In genomic region chr19:517721-518136, GRCh38 we compare ENCODE assay signal across 31 cellular contexts. TPM values are rescaled to one million over a fixed set of nuclear protein-coding genes. Genes with fewer than 3 reads are reported as not detected.
"Had no signal": no experiment of that assay in that cellular context is flagged by ENCODE, and none has a peak within 500 bp of the region (broad histone marks: within the 10 kb centered on the region; RNA-seq: fewer than 3 reads in every experiment).

No MANE protein-coding gene starts in this region.

- H3K4me2 ChIP-seq: KMS-11 had no signal

- ATAC-seq: body of pancreas had no signal

- H3K27ac ChIP-seq: ascending aorta, body of pancreas, KMS-11, Peyer's patch, RWPE1, SJCRH30 had no signal

- H3K36me3 ChIP-seq: Peyer's patch, SJCRH30 had no signal

- H3K27me3 Mint-ChIP-seq: activated CD4-positive, alpha-beta T cell treated with anti-CD3 and anti-CD28 coated beads, Interleukin-2, amount 10 ng/mL, durations not matched to agents 24 days and 14 days; activated CD8-positive, alpha-beta memory T cell treated with anti-CD3 and anti-CD28 coated beads, Interleukin-2, amount 10 ng/mL, durations not matched to agents 7 days and 5 days; activated naive CD4-positive, alpha-beta T cell treated with anti-CD3 and anti-CD28 coated beads, Interleukin-2, amount 50 U/mL, for 24 hours; activated T-cell treated with anti-CD3 and anti-CD28 coated beads, Interleukin-2, amount 50 U/mL, for 24 hours; T-helper 17 cell had no signal

- DNase-seq: activated B cell treated with CpG ODN at 0.5 μM for 24 hours; activated CD4-positive, alpha-beta T cell treated with anti-CD3 and anti-CD28 coated beads for 1 hour; activated CD4-positive, alpha-beta T cell treated with anti-CD3 and anti-CD28 coated beads, Interleukin-2, amount 10 ng/mL, durations not matched to agents 24 days and 14 days; activated CD4-positive, alpha-beta T cell treated with anti-CD3 and anti-CD28 coated beads, Interleukin-2, amount 50 U/mL, for 48 hours; activated CD8-positive, alpha-beta memory T cell treated with anti-CD3 and anti-CD28 coated beads, Interleukin-2, amount 10 ng/mL, durations not matched to agents 7 days and 5 days; activated effector memory CD4-positive, alpha-beta T cell treated with Interleukin-2 at 50 U/mL for 16 hours; activated naive CD4-positive, alpha-beta T cell; activated T-cell treated with anti-CD3 and anti-CD28 coated beads, Interleukin-2, amount 50 U/mL, for 24 hours; body of pancreas; NCI-H1092; NCI-H1417; NCI-H1930; NCI-H2107; NCI-H2171 treated with DMSO at 0.1 percent for 48 hours; NCI-H226; NCI-H510A; NCI-H526 treated with DMSO at 0.1 percent for 48 hours; NCI-H82; Peyer's patch; Right ventricle myocardium superior; SJCRH30; T-helper 17 cell; T-helper 9 cell had no signal

- H3K27ac Mint-ChIP-seq: activated CD4-positive, alpha-beta T cell treated with anti-CD3 and anti-CD28 coated beads, Interleukin-2, amount 10 ng/mL, durations not matched to agents 24 days and 14 days; activated CD8-positive, alpha-beta memory T cell treated with anti-CD3 and anti-CD28 coated beads, Interleukin-2, amount 10 ng/mL, durations not matched to agents 7 days and 5 days; activated T-helper 1 cell treated with anti-CD3 and anti-CD28 coated beads, Interleukin-12 subunit alpha, Interleukin-12 subunit beta, Interleukin-2, Interleukin-4 antibody, amounts not matched to agents 30 ng/mL and 10 ng/mL and 1 ng/mL, durations not matched to agents 14 hours and 24 hours and 36 hours had no signal

- H3K27me3 ChIP-seq: ascending aorta, body of pancreas, Peyer's patch, SJCRH30 had no signal

- H3K9me3 ChIP-seq: ascending aorta, body of pancreas, Peyer's patch, SJCRH30 had no signal

- H3K9ac ChIP-seq: KMS-11 had no signal

- H3K4me3 ChIP-seq: ascending aorta, body of pancreas, Peyer's patch, SJCRH30 had no signal

- H3K4me1 ChIP-seq: ascending aorta, body of pancreas, Peyer's patch, SJCRH30 had no signal

- H3K4me3 Mint-ChIP-seq: activated B cell treated with CpG ODN at 0.5 μM for 24 hours; activated CD4-positive, alpha-beta T cell treated with anti-CD3 and anti-CD28 coated beads, Interleukin-2, amount 10 ng/mL, durations not matched to agents 24 days and 14 days; activated CD8-positive, alpha-beta memory T cell treated with anti-CD3 and anti-CD28 coated beads, Interleukin-2, amount 10 ng/mL, durations not matched to agents 7 days and 5 days; activated naive CD4-positive, alpha-beta T cell treated with anti-CD3 and anti-CD28 coated beads, Interleukin-2, amount 50 U/mL, for 24 hours; activated T-cell treated with anti-CD3 and anti-CD28 coated beads, Interleukin-2, amount 50 U/mL, for 24 hours; activated T-helper 1 cell treated with anti-CD3 and anti-CD28 coated beads, Interleukin-12 subunit alpha, Interleukin-12 subunit beta, Interleukin-2, Interleukin-4 antibody, amounts not matched to agents 30 ng/mL and 10 ng/mL and 1 ng/mL, durations not matched to agents 14 hours and 24 hours and 36 hours had no signal

- H3K9me3 Mint-ChIP-seq: activated B cell treated with CpG ODN at 0.5 μM for 24 hours; activated CD4-positive, alpha-beta T cell treated with anti-CD3 and anti-CD28 coated beads, Interleukin-2, amount 10 ng/mL, durations not matched to agents 24 days and 14 days; activated naive CD4-positive, alpha-beta T cell treated with anti-CD3 and anti-CD28 coated beads, Interleukin-2, amount 50 U/mL, for 24 hours; activated T-cell treated with anti-CD3 and anti-CD28 coated beads, Interleukin-2, amount 50 U/mL, for 24 hours; activated T-helper 1 cell treated with anti-CD3 and anti-CD28 coated beads, Interleukin-12 subunit alpha, Interleukin-12 subunit beta, Interleukin-2, Interleukin-4 antibody, amounts not matched to agents 30 ng/mL and 10 ng/mL and 1 ng/mL, durations not matched to agents 14 hours and 24 hours and 36 hours had no signal

RNA-seq across cellular contexts. Expression of gene MADCAM1, which starts 21.4 kb away (rescaled TPM):
- total RNA-seq: ascending aorta, bronchial epithelial cell, IMR-90 had no signal

RNA-seq across cellular contexts. Expression of gene GZMM, which starts 26.1 kb away (rescaled TPM):
- total RNA-seq: activated B cell treated with CpG ODN at 0.5 μM for 24 hours, ascending aorta, bronchial epithelial cell, IMR-90, MCF 10A, SJCRH30 had no signal
